15 cellular contexts compared by ENCODE assay signal in genomic region chr11:78841451-78842060, GRCh38.
DNase-seq lines count a peak whose midpoint lies in the region; ATAC-seq and TF ChIP-seq lines count a peak whose summit lies in the region.
"Had no signal": no experiment of that assay in that cellular context is flagged by ENCODE, and none has a peak within 500 bp of the region (broad histone marks: within the 10 kb centered on the region; RNA-seq: fewer than 3 reads in every experiment).

No MANE protein-coding gene starts in this region.

- peak overlapping the region in 4 of 5 experiments; percentile 3 to 74 (median 45) for H3K27ac Mint-ChIP-seq in brain
- H3K27ac Mint-ChIP-seq: stimulated activated naive CD8-positive, alpha-beta T cell treated with anti-CD3 and anti-CD28 coated beads, Interleukin-15, Interleukin-2, amounts not matched to agents 100 ng/mL and 50 ng/mL, for 24 hours; T-helper 2 cell treated with Interferon-gamma antibody and Interleukin-4, amounts not matched to agents 5 μg/mL and 100 μg/mL, for 36 hours had no signal

- no peak for TF ChIP-seq CTCF in right atrium auricular region (IDR thresholded peaks at IDR 0.05)
- TF ChIP-seq CTCF in brain (conservative IDR thresholded peaks at IDR 0.05), result no peak
- TF ChIP-seq CTCF in upper lobe of right lung (IDR thresholded peaks at IDR 0.05), result no peak

- peaks cover 7% of the 10 kb centered on the region for H3K36me3 Mint-ChIP-seq in brain
- H3K36me3 Mint-ChIP-seq: CD8-positive, alpha-beta memory T cell had no signal

- no peak overlapping the region for H3K27ac ChIP-seq in right atrium auricular region
- peak overlapping the region; percentile 2 for H3K27ac ChIP-seq in upper lobe of right lung

- DNase-seq in left cardiac atrium, result peak; percentile 35
- no peak for DNase-seq in right atrium auricular region (ENCODE audit: low spot score)
- peak; percentile 52 for DNase-seq in kidney glomerular epithelial cell (lab: John Stamatoyannopoulos, UW)
- no peak for DNase-seq in upper lobe of right lung
- DNase-seq: amniotic stem cell; CD8-positive, alpha-beta memory T cell; NCI-H1417; NCI-H748 treated with DMSO at 0.1 percent for 48 hours had no signal

- no peaks in the 10 kb centered on the region for H3K9me3 Mint-ChIP-seq in brain
- H3K9me3 Mint-ChIP-seq: CD8-positive, alpha-beta memory T cell; stimulated activated naive CD8-positive, alpha-beta T cell treated with anti-CD3 and anti-CD28 coated beads, Interleukin-15, Interleukin-2, amounts not matched to agents 100 ng/mL and 50 ng/mL, for 24 hours; T-helper 2 cell treated with Interferon-gamma antibody and Interleukin-4, amounts not matched to agents 5 μg/mL and 100 μg/mL, for 36 hours had no signal

- ATAC-seq in left cardiac atrium (peak; percentile 61 to 90), upper lobe of right lung (no peak), GM21423 (IDR thresholded peaks at IDR 0.05; ENCODE audit: unreplicated experiment) (no peak), GM18907 (IDR thresholded peaks at IDR 0.05; ENCODE audit: unreplicated experiment) (no peak)
- no peak for ATAC-seq in activated CD4-positive, CD25-positive, alpha-beta regulatory T cell treated with anti-CD3 and anti-CD28 coated beads, Interleukin-2, amount 50 U/mL, for 24 hours
- ATAC-seq: K562 had no signal

- intact Hi-C loops in left cardiac atrium (cut with DNase I), result no loop called here
- intact Hi-C loops in upper lobe of right lung (cut with DNase I), result no loop called here

- no peaks in the 10 kb centered on the region for H3K36me3 ChIP-seq in right atrium auricular region
- no peaks in the 10 kb centered on the region for H3K36me3 ChIP-seq in upper lobe of right lung

- H3K4me1 ChIP-seq in right atrium auricular region, result no peaks in the 10 kb centered on the region
- peaks cover 10% of the 10 kb centered on the region for H3K4me1 ChIP-seq in upper lobe of right lung

- no peaks in the 10 kb centered on the region for H3K27me3 ChIP-seq in right atrium auricular region
- H3K27me3 ChIP-seq in upper lobe of right lung, result no peaks in the 10 kb centered on the region

- H3K4me3 ChIP-seq in right atrium auricular region (no peak overlapping the region), upper lobe of right lung (no peak overlapping the region)
- H3K4me3 ChIP-seq: K562 had no signal

- peaks cover 11% of the 10 kb centered on the region for H3K4me1 Mint-ChIP-seq in brain
- H3K4me1 Mint-ChIP-seq: CD8-positive, alpha-beta memory T cell had no signal

- peak overlapping the region in 1 of 5 experiments; percentile 36 for H3K4me3 Mint-ChIP-seq in brain
- H3K4me3 Mint-ChIP-seq: CD8-positive, alpha-beta memory T cell; stimulated activated naive CD8-positive, alpha-beta T cell treated with anti-CD3 and anti-CD28 coated beads, Interleukin-15, Interleukin-2, amounts not matched to agents 100 ng/mL and 50 ng/mL, for 24 hours; T-helper 2 cell treated with Interferon-gamma antibody and Interleukin-4, amounts not matched to agents 5 μg/mL and 100 μg/mL, for 36 hours had no signal

- no peaks in the 10 kb centered on the region for H3K9me3 ChIP-seq in right atrium auricular region
- no peaks in the 10 kb centered on the region for H3K9me3 ChIP-seq in upper lobe of right lung

- no peaks in the 10 kb centered on the region for H3K27me3 Mint-ChIP-seq in brain

Comparison
In these comparisons a context has a peak if more than half of its experiments do, and no peak if none do; other contexts are left out.
1. DNase-seq: peak in left cardiac atrium (single experiment) and kidney glomerular epithelial cell (single experiment); none in right atrium auricular region (single experiment) and upper lobe of right lung (single experiment).
2. ATAC-seq: peak in left cardiac atrium (2 of 2); none in upper lobe of right lung (single experiment), activated CD4-positive, CD25-positive, alpha-beta regulatory T cell treated with anti-CD3 and anti-CD28 coated beads, Interleukin-2, amount 50 U/mL, for 24 hours (0 of 2), GM21423 (single experiment) and GM18907 (single experiment).